Comparison of ENCODE assay signal across 1 cellular context in genomic region chr1:31932491-31933316, GRCh38.
TF ChIP-seq lines count a peak whose summit lies in the region.

No MANE protein-coding gene starts in this region.

TF ChIP-seq in A549, 52 proteins besides CTCF, POLR2A, EP300 and RAD21 (continued from another document):
- TF ChIP-seq, protein P1, sequence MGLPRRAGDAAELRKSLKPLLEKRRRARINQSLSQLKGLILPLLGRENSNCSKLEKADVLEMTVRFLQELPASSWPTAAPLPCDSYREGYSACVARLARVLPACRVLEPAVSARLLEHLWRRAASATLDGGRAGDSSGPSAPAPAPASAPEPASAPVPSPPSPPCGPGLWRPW (IDR thresholded peaks at IDR 0.05), result no peak
- TF ChIP-seq SMC3 (IDR thresholded peaks at IDR 0.05) (no peak), HEYL (CRISPR knock-in tag; IDR thresholded peaks at IDR 0.05) (no peak), KDM1A (IDR thresholded peaks at IDR 0.05; ENCODE audit: low read depth) (no peak), ZFP36 (IDR thresholded peaks at IDR 0.05; ENCODE audit: borderline replicate concordance, partially characterized antibody) (no peak), NPAS2 (CRISPR knock-in tag; IDR thresholded peaks at IDR 0.05; ENCODE audit: borderline replicate concordance) (no peak), ZC3H11A (IDR thresholded peaks at IDR 0.05) (no peak), FOXS1 (CRISPR knock-in tag; IDR thresholded peaks at IDR 0.05) (no peak), FOSB (CRISPR knock-in tag; IDR thresholded peaks at IDR 0.05) (no peak)
